8 cellular contexts compared by ENCODE assay signal in the genomic region with DNA sequence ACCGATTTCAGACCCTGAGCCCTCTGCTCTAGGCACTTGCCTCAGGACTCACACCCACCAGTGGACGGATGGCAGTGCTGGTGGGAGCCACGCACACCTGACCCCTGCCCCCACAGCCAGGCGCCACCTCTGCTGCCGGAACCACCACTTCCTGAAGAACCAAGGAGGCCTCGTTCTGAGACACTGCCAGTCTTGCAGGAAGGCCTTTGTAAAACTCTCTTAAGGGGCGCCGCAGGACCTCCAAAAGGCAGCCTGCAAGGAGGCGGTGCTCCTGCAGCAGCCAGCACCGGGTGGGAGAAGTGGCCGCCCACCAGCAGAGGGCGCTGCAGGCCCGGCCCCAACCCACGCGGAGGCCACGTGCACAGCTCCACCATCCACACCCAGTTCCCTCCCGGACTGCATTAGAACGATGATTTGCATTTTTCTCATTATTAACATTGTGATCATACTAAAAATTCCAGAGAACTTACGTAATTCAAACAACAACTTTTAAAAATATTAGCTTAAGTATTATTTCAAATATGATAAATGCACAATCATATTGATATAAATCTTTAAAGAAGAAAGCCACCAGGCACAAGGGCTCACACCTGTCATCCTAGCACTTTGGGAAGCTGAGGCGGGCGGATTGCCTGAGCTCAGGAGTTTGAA. TPM values are rescaled to one million over a fixed set of nuclear protein-coding genes. Genes with fewer than 3 reads are reported as not detected.
DNase-seq lines count a peak whose midpoint lies in the region; ATAC-seq and TF ChIP-seq lines count a peak whose summit lies in the region.

No MANE protein-coding gene starts in this region.

- peak overlapping the region; percentile 65 for H3K27ac Mint-ChIP-seq in activated naive CD8-positive, alpha-beta T cell treated with anti-CD3 and anti-CD28 coated beads, Interleukin-2, amount 10 ng/mL, durations not matched to agents 7 days and 5 days

- POLR2A ChIA-PET in activated naive CD8-positive, alpha-beta T cell treated with anti-CD3 and anti-CD28 coated beads, Interleukin-2, amount 10 ng/mL, durations not matched to agents 7 days and 5 days (lab: Charles Lee), result interaction anchor here (1.0 kb wide), 1 partner anchor 45 kb away, joined by 4 read pairs; a partner anchor contains a TSS

- H3K4me1 Mint-ChIP-seq in activated naive CD8-positive, alpha-beta T cell treated with anti-CD3 and anti-CD28 coated beads, Interleukin-2, amount 10 ng/mL, durations not matched to agents 7 days and 5 days, result peaks cover 7% of the 10 kb centered on the region

- 100% methylated on average over 1 of the region's 21 CpGs for WGBS in iPS DF 6.9 (ENCODE audit: insufficient coverage, insufficient read length)

- H3K27ac ChIP-seq in 22Rv1 (no peak overlapping the region), iPS DF 6.9 (ENCODE audit: low read length) (no peak overlapping the region)

- peak; percentile 94 for TF ChIP-seq CTCF in 22Rv1 (IDR thresholded peaks at IDR 0.05)
- TF ChIP-seq CTCF in GM20000 (IDR thresholded peaks at IDR 0.05; ENCODE audit: extremely low read depth, missing control alignments), result peak; percentile 42

- H3K4me3 Mint-ChIP-seq in activated naive CD8-positive, alpha-beta T cell treated with anti-CD3 and anti-CD28 coated beads, Interleukin-2, amount 10 ng/mL, durations not matched to agents 7 days and 5 days, result no peak overlapping the region

- no peak overlapping the region for H3K4me3 ChIP-seq in iPS DF 6.9 (ENCODE audit: low read length)

- H3K36me3 ChIP-seq in iPS DF 6.9 (ENCODE audit: control insufficient read depth, insufficient read depth, low read length), result no peaks in the 10 kb centered on the region; the same call in 1 of the 2 replicates

- H3K27me3 ChIP-seq in iPS DF 6.9 (ENCODE audit: control insufficient read depth, insufficient read depth, low read length), result no peaks in the 10 kb centered on the region

- H3K27me3 Mint-ChIP-seq in activated naive CD8-positive, alpha-beta T cell treated with anti-CD3 and anti-CD28 coated beads, Interleukin-2, amount 10 ng/mL, durations not matched to agents 7 days and 5 days, result no peaks in the 10 kb centered on the region

- H3K36me3 Mint-ChIP-seq in activated naive CD8-positive, alpha-beta T cell treated with anti-CD3 and anti-CD28 coated beads, Interleukin-2, amount 10 ng/mL, durations not matched to agents 7 days and 5 days, result peaks cover 5% of the 10 kb centered on the region

- peak; percentile 41 for DNase-seq in GM20000 (ENCODE audit: low spot score)
- peak; percentile 10 for DNase-seq in SW480 (ENCODE audit: low spot score)
- DNase-seq in activated naive CD8-positive, alpha-beta T cell treated with anti-CD3 and anti-CD28 coated beads, Interleukin-2, amount 10 ng/mL, durations not matched to agents 7 days and 5 days, result peak; percentile 87
- DNase-seq in iPS DF 6.9 (ENCODE audit: low read depth, low spot score), result peak; percentile 64
- DNase-seq in stimulated activated CD4-positive, alpha-beta T cell treated with anti-CD3 and anti-CD28 coated beads, Interleukin-4, amount 100 ng/mL, for 1 hour, result peak; percentile 75
- no peak for DNase-seq in SKM-1 (lab: John Stamatoyannopoulos, UW; ENCODE audit: unreplicated experiment)

- H3K9me3 ChIP-seq in iPS DF 6.9 (ENCODE audit: control insufficient read depth, insufficient read depth, low read length), result no peaks in the 10 kb centered on the region

- peak; percentile 96 for ATAC-seq in activated naive CD8-positive, alpha-beta T cell treated with anti-CD3 and anti-CD28 coated beads, Interleukin-2, amount 10 ng/mL, durations not matched to agents 7 days and 5 days (ENCODE audit: low read depth)
- no peak for ATAC-seq in GM21825 (IDR thresholded peaks at IDR 0.05; ENCODE audit: unreplicated experiment)

- H3K9me3 Mint-ChIP-seq in activated naive CD8-positive, alpha-beta T cell treated with anti-CD3 and anti-CD28 coated beads, Interleukin-2, amount 10 ng/mL, durations not matched to agents 7 days and 5 days, result no peaks in the 10 kb centered on the region

- peaks cover 12% of the 10 kb centered on the region for H3K4me1 ChIP-seq in iPS DF 6.9 (ENCODE audit: control insufficient read depth, insufficient read depth, low read length)

RNA-seq across cellular contexts. Expression of a gene that starts 12.8 kb away (rescaled TPM):
- total RNA-seq in activated naive CD8-positive, alpha-beta T cell treated with anti-CD3 and anti-CD28 coated beads, Interleukin-2, amount 10 ng/mL, durations not matched to agents 7 days and 5 days, result 10 to 100 TPM; 20.7 to 22.5 TPM

RNA-seq across cellular contexts. Expression of a gene that starts 45.6 kb away (rescaled TPM):
- total RNA-seq in activated naive CD8-positive, alpha-beta T cell treated with anti-CD3 and anti-CD28 coated beads, Interleukin-2, amount 10 ng/mL, durations not matched to agents 7 days and 5 days, result 100 to 1,000 TPM; 798 to 821 TPM
